In genomic region chr1:149967041-149967440, GRCh38 we compare ENCODE assay signal across 17 cellular contexts. TPM values are rescaled to one million over a fixed set of nuclear protein-coding genes. Genes with fewer than 3 reads are reported as not detected.
DNase-seq lines count a peak whose midpoint lies in the region; ATAC-seq and TF ChIP-seq lines count a peak whose summit lies in the region.
"Had no signal": no experiment of that assay in that cellular context is flagged by ENCODE, and none has a peak within 500 bp of the region (broad histone marks: within the 10 kb centered on the region; RNA-seq: fewer than 3 reads in every experiment).

No MANE protein-coding gene starts in this region.

- peaks cover 1% of the 10 kb centered on the region for H3K27me3 Mint-ChIP-seq in endothelial cell (ENCODE audit: unreplicated experiment)
- H3K27me3 Mint-ChIP-seq in activated CD8-positive, alpha-beta T cell treated with anti-CD3 and anti-CD28 coated beads, Interleukin-2, amount 10 ng/mL, durations not matched to agents 7 days and 5 days (ENCODE audit: low read depth): no peaks in the 10 kb centered on the region

- H3K9me3 ChIP-seq in cardiac muscle cell (ENCODE audit: low read depth): no peaks in the 10 kb centered on the region
- H3K9me3 ChIP-seq in heart left ventricle: no peaks in the 10 kb centered on the region
- no peaks in the 10 kb centered on the region for H3K9me3 ChIP-seq in suprapubic skin

- peaks cover 8% of the 10 kb centered on the region for H3K4me1 Mint-ChIP-seq in endothelial cell (ENCODE audit: unreplicated experiment)
- peaks cover 11% of the 10 kb centered on the region for H3K4me1 Mint-ChIP-seq in activated CD8-positive, alpha-beta T cell treated with anti-CD3 and anti-CD28 coated beads, Interleukin-2, amount 10 ng/mL, durations not matched to agents 7 days and 5 days (ENCODE audit: low read depth)

- H3K27ac ChIP-seq in cardiac muscle cell (peak overlapping the region; percentile 68), heart left ventricle (no peak overlapping the region), suprapubic skin (no peak overlapping the region)

- TF ChIP-seq CTCF in cardiac muscle cell (IDR thresholded peaks at IDR 0.05; ENCODE audit: low read depth, low read length) (no peak), heart left ventricle (IDR thresholded peaks at IDR 0.05) (no peak), endothelial cell (IDR thresholded peaks at IDR 0.05; ENCODE audit: unreplicated experiment) (no peak), suprapubic skin (IDR thresholded peaks at IDR 0.05) (no peak)

- intact Hi-C loops in heart left ventricle (cut with DNase I): loop anchor here in 1 of 10 donors (10.0 kb wide), 1 partner anchor 198 kb away; no protein-coding TSS in a partner anchor

- no peak overlapping the region for H3K4me3 Mint-ChIP-seq in endothelial cell (ENCODE audit: unreplicated experiment)
- H3K4me3 Mint-ChIP-seq in activated CD8-positive, alpha-beta T cell treated with anti-CD3 and anti-CD28 coated beads, Interleukin-2, amount 10 ng/mL, durations not matched to agents 7 days and 5 days: no peak overlapping the region

- DNase-seq in cardiac muscle cell (ENCODE audit: low read depth in 1 of 2, low spot score in 1 of 2): no peak
- no peak for DNase-seq in heart left ventricle
- no peak for DNase-seq in endothelial cell (ENCODE audit: low spot score)
- DNase-seq in AML-193 (lab: John Stamatoyannopoulos, UW): no peak
- DNase-seq in activated CD8-positive, alpha-beta T cell treated with anti-CD3 and anti-CD28 coated beads, Interleukin-2, amount 10 ng/mL, durations not matched to agents 7 days and 5 days: no peak
- DNase-seq in suprapubic skin (ENCODE audit: low spot score in 2 of 2): no peak
- DNase-seq: C1 segment of cervical spinal cord, DND-41, GDM1, KG1, NCI-H1436, NCI-H2029, NCI-H2171, NCI-H446 treated with DMSO at 0.1 percent for 48 hours, OCI-M1, SHP77 treated with DMSO at 0.1 percent for 48 hours had no signal

- no peak for TF ChIP-seq EP300 in suprapubic skin (IDR thresholded peaks at IDR 0.05)

- H3K27me3 ChIP-seq in cardiac muscle cell: no peaks in the 10 kb centered on the region
- peaks cover 0 to 9% (median 0%) of the 10 kb centered on the region in 9 donors for H3K27me3 ChIP-seq in heart left ventricle
- H3K27me3 ChIP-seq in suprapubic skin: no peaks in the 10 kb centered on the region

- H3K4me1 ChIP-seq in cardiac muscle cell (ENCODE audit: low read depth) (no peaks in the 10 kb centered on the region), heart left ventricle (peaks cover 0 to 21% (median 5%) of the 10 kb centered on the region in 12 donors), suprapubic skin (peaks cover 24% of the 10 kb centered on the region)

- CTCF ChIA-PET in activated CD8-positive, alpha-beta T cell treated with anti-CD3 and anti-CD28 coated beads, Interleukin-2, amount 10 ng/mL, durations not matched to agents 7 days and 5 days (lab: Charles Lee): interaction anchor here (0.9 to 1.3 kb wide), 3 partner anchors 44 to 220 kb away, joined by 3 to 4 read pairs (median 4); partner anchors contain the start of gene OTUD7B

- no peaks in the 10 kb centered on the region for H3K9me3 Mint-ChIP-seq in endothelial cell (ENCODE audit: unreplicated experiment)
- H3K9me3 Mint-ChIP-seq in activated CD8-positive, alpha-beta T cell treated with anti-CD3 and anti-CD28 coated beads, Interleukin-2, amount 10 ng/mL, durations not matched to agents 7 days and 5 days (ENCODE audit: insufficient read depth): no peaks in the 10 kb centered on the region

- peaks cover 17% of the 10 kb centered on the region for H3K36me3 Mint-ChIP-seq in endothelial cell (ENCODE audit: low read depth, unreplicated experiment)
- peaks cover 27% of the 10 kb centered on the region for H3K36me3 Mint-ChIP-seq in activated CD8-positive, alpha-beta T cell treated with anti-CD3 and anti-CD28 coated beads, Interleukin-2, amount 10 ng/mL, durations not matched to agents 7 days and 5 days (ENCODE audit: low read depth)

- TF ChIP-seq POLR2A in heart left ventricle (IDR thresholded peaks at IDR 0.05) (no peak), suprapubic skin (IDR thresholded peaks at IDR 0.05) (no peak)

- POLR2A ChIA-PET in activated CD8-positive, alpha-beta T cell treated with anti-CD3 and anti-CD28 coated beads, Interleukin-2, amount 10 ng/mL, durations not matched to agents 7 days and 5 days (lab: Charles Lee): no interaction called here

- 74 to 83% (median 79%) methylated on average over 3 of the region's 3 CpGs for WGBS in heart left ventricle, 4 donors
- 91% methylated on average over 3 of the region's 3 CpGs for WGBS in suprapubic skin

- peak overlapping the region; percentile 20 for H3K27ac Mint-ChIP-seq in endothelial cell (ENCODE audit: unreplicated experiment)
- no peak overlapping the region for H3K27ac Mint-ChIP-seq in activated CD8-positive, alpha-beta T cell treated with anti-CD3 and anti-CD28 coated beads, Interleukin-2, amount 10 ng/mL, durations not matched to agents 7 days and 5 days

- H3K36me3 ChIP-seq in cardiac muscle cell (peaks cover 52% of the 10 kb centered on the region), heart left ventricle (peaks cover 0 to 98% (median 75%) of the 10 kb centered on the region in 9 donors), suprapubic skin (peaks cover 65% of the 10 kb centered on the region)

- H3K4me3 ChIP-seq in cardiac muscle cell (no peak overlapping the region), heart left ventricle (no peak overlapping the region), suprapubic skin (no peak overlapping the region)
- H3K4me3 ChIP-seq: GM12878 had no signal

- no peak for ATAC-seq in heart left ventricle
- ATAC-seq in activated CD8-positive, alpha-beta T cell treated with anti-CD3 and anti-CD28 coated beads, Interleukin-2, amount 10 ng/mL, durations not matched to agents 7 days and 5 days: no peak
- ATAC-seq: GM12878 had no signal

RNA-seq across cellular contexts. Expression of gene MTMR11, which starts 30.4 kb away (rescaled TPM):
- total RNA-seq in cardiac muscle cell: 1.0 and 1.3 TPM in 2 replicates
- polyA plus RNA-seq in cardiac muscle cell: 0.56 and 2.3 TPM in 2 replicates
- total RNA-seq in heart left ventricle: 1 to 10 TPM; 1.9 to 4.5 (median 2.6) TPM
- 1 to 10 TPM; 1.6 TPM for polyA plus RNA-seq in heart left ventricle
- total RNA-seq in endothelial cell (ENCODE audit: unreplicated experiment): 10.3 TPM
- total RNA-seq in activated CD8-positive, alpha-beta T cell treated with anti-CD3 and anti-CD28 coated beads, Interleukin-2, amount 10 ng/mL, durations not matched to agents 7 days and 5 days: 1 to 10 TPM; 1.0 to 1.2 TPM
- 10 to 100 TPM; 13.5 to 40.3 (median 22.0) TPM for total RNA-seq in suprapubic skin

RNA-seq across cellular contexts. Expression of gene SF3B4, which starts 39.4 kb away (rescaled TPM):
- 18.1 and 19.1 TPM in 2 replicates for total RNA-seq in cardiac muscle cell
- 74.9 and 75.8 TPM in 2 replicates for polyA plus RNA-seq in cardiac muscle cell
- 10 to 100 TPM; 10.2 to 32.7 (median 23.7) TPM for total RNA-seq in heart left ventricle
- polyA plus RNA-seq in heart left ventricle: 10 to 100 TPM; 13.1 to 21.3 TPM
- 108 TPM for total RNA-seq in endothelial cell (ENCODE audit: unreplicated experiment)
- 100 to 1,000 TPM; 102 to 106 TPM for total RNA-seq in activated CD8-positive, alpha-beta T cell treated with anti-CD3 and anti-CD28 coated beads, Interleukin-2, amount 10 ng/mL, durations not matched to agents 7 days and 5 days
- total RNA-seq in suprapubic skin: 10 to 100 TPM; 19.1 to 28.7 (median 22.2) TPM

RNA-seq across cellular contexts. Expression of gene OTUD7B, which starts 43.5 kb away (rescaled TPM):
- 9.7 and 16.4 TPM in 2 replicates for total RNA-seq in cardiac muscle cell
- 3.1 and 5.1 TPM in 2 replicates for polyA plus RNA-seq in cardiac muscle cell
- total RNA-seq in heart left ventricle: 10 to 100 TPM; 16.4 to 36.2 (median 28.0) TPM
- 10 to 100 TPM in 1 of 2 donors, 1 to 10 TPM in 1; 8.1 to 11.8 TPM for polyA plus RNA-seq in heart left ventricle
- 20.4 TPM for total RNA-seq in endothelial cell (ENCODE audit: unreplicated experiment)
- total RNA-seq in activated CD8-positive, alpha-beta T cell treated with anti-CD3 and anti-CD28 coated beads, Interleukin-2, amount 10 ng/mL, durations not matched to agents 7 days and 5 days: 10 to 100 TPM; 10.3 to 12.1 TPM
- 10 to 100 TPM; 11.0 to 19.2 (median 15.0) TPM for total RNA-seq in suprapubic skin

RNA-seq across cellular contexts. Expression of gene SV2A, which starts 49.4 kb away (rescaled TPM):
- total RNA-seq in cardiac muscle cell (19.2 and 21.9 TPM in 2 replicates), heart left ventricle (1 to 10 TPM in 1 of 9 donors, under 1 TPM in 8; 0.20 to 1.4 (median 0.43) TPM), endothelial cell (ENCODE audit: unreplicated experiment) (12.7 TPM), suprapubic skin (1 to 10 TPM in 1 of 4 donors, under 1 TPM in 3; 0.48 to 1.3 (median 0.65) TPM)
- polyA plus RNA-seq in cardiac muscle cell (20.0 and 23.3 TPM in 2 replicates), heart left ventricle (under 1 TPM; 0.30 to 0.32 TPM)
- 10 to 100 TPM; 25.4 TPM for total RNA-seq in activated CD8-positive, alpha-beta T cell treated with anti-CD3 and anti-CD28 coated beads, Interleukin-2, amount 10 ng/mL, durations not matched to agents 7 days and 5 days
